ENCODE assay signal across 9 cellular contexts in genomic region chr14:76784881-76785280, GRCh38. TPM values are rescaled to one million over a fixed set of nuclear protein-coding genes. Genes with fewer than 3 reads are reported as not detected.
DNase-seq lines count a peak whose midpoint lies in the region; ATAC-seq and TF ChIP-seq lines count a peak whose summit lies in the region.
"Had no signal": no experiment of that assay in that cellular context is flagged by ENCODE, and none has a peak within 500 bp of the region (broad histone marks: within the 10 kb centered on the region; RNA-seq: fewer than 3 reads in every experiment).

No MANE protein-coding gene starts in this region.

- H3K4me2 ChIP-seq in OCI-LY3 (ENCODE audit: low read length): no peak overlapping the region

- H3K4me3 ChIP-seq in OCI-LY3 (ENCODE audit: low read length) (no peak overlapping the region), fibroblast of pulmonary artery (replicated peaks; ENCODE audit: low read depth, low read length) (no peak overlapping the region), upper lobe of right lung (no peak overlapping the region)

- H3K27ac ChIP-seq in OCI-LY3 (ENCODE audit: low read length) (no peak overlapping the region), upper lobe of right lung (no peak overlapping the region)

- no peak overlapping the region for H3K9ac ChIP-seq in OCI-LY3 (ENCODE audit: low read length)

- intact Hi-C loops in upper lobe of right lung (cut with DNase I): loop anchor here (10.0 kb wide), 1 partner anchor 70 kb away; no protein-coding TSS in a partner anchor

- H3K27ac Mint-ChIP-seq in neural crest cell (ENCODE audit: unreplicated experiment): no peak overlapping the region
- H3K27ac Mint-ChIP-seq: stimulated activated naive CD8-positive, alpha-beta T cell treated with anti-CD3 and anti-CD28 coated beads, Interleukin-15, Interleukin-2, amounts not matched to agents 100 ng/mL and 50 ng/mL, for 24 hours had no signal

- DNase-seq in AML-193 (lab: John Stamatoyannopoulos, UW): peak; percentile 69 to 78
- peak; percentile 97 for DNase-seq in HuH-7 (ENCODE audit: low spot score)
- DNase-seq in activated T-cell treated with anti-CD3 and anti-CD28 coated beads, Interleukin-2, amount 50 U/mL, for 48 hours: peak; percentile 73 to 81
- peak; percentile 86 for DNase-seq in fibroblast of pulmonary artery (ENCODE audit: low read depth)
- peak; percentile 74 for DNase-seq in neural crest cell (ENCODE audit: low read depth, low spot score)
- DNase-seq in upper lobe of right lung: peak; percentile 80

- peak; percentile 89 for TF ChIP-seq CTCF in OCI-LY3 (IDR thresholded peaks at IDR 0.05; ENCODE audit: low read depth, low read length)
- peak; percentile 99 for TF ChIP-seq CTCF in fibroblast of pulmonary artery (IDR thresholded peaks at IDR 0.05; ENCODE audit: low read length, missing control alignments)
- TF ChIP-seq CTCF in neural crest cell (conservative IDR thresholded peaks at IDR 0.05): peak; percentile 76
- TF ChIP-seq CTCF in upper lobe of right lung (IDR thresholded peaks at IDR 0.05): peak; percentile 82

- H3K4me3 Mint-ChIP-seq in neural crest cell: peak overlapping the region; percentile 10
- H3K4me3 Mint-ChIP-seq: stimulated activated naive CD8-positive, alpha-beta T cell treated with anti-CD3 and anti-CD28 coated beads, Interleukin-15, Interleukin-2, amounts not matched to agents 100 ng/mL and 50 ng/mL, for 24 hours had no signal

- H3K36me3 ChIP-seq in OCI-LY3 (replicated peaks; ENCODE audit: low read depth, low read length) (peaks cover 14% of the 10 kb centered on the region), upper lobe of right lung (peaks cover 68% of the 10 kb centered on the region)

- H3K4me1 Mint-ChIP-seq in neural crest cell: peaks cover 13% of the 10 kb centered on the region

- no peak overlapping the region for H2AFZ ChIP-seq in OCI-LY3 (ENCODE audit: low read depth, low read length)

- H3K36me3 Mint-ChIP-seq in neural crest cell (ENCODE audit: low read depth): peaks cover 24% of the 10 kb centered on the region

- no peaks in the 10 kb centered on the region for H3K9me3 ChIP-seq in OCI-LY3 (ENCODE audit: insufficient read depth, low read length)
- no peaks in the 10 kb centered on the region for H3K9me3 ChIP-seq in upper lobe of right lung

- no peaks in the 10 kb centered on the region for H3K27me3 Mint-ChIP-seq in neural crest cell (ENCODE audit: low read depth)
- H3K27me3 Mint-ChIP-seq: stimulated activated naive CD8-positive, alpha-beta T cell treated with anti-CD3 and anti-CD28 coated beads, Interleukin-15, Interleukin-2, amounts not matched to agents 100 ng/mL and 50 ng/mL, for 24 hours had no signal

- H3K4me1 ChIP-seq in OCI-LY3 (ENCODE audit: low read length) (no peaks in the 10 kb centered on the region), upper lobe of right lung (peaks cover 15% of the 10 kb centered on the region)

- peak; percentile 57 for ATAC-seq in GM19035 (IDR thresholded peaks at IDR 0.05; ENCODE audit: unreplicated experiment)
- peak; percentile 93 for ATAC-seq in upper lobe of right lung

- H3K27me3 ChIP-seq in OCI-LY3 (ENCODE audit: low read depth, low read length) (no peaks in the 10 kb centered on the region), upper lobe of right lung (no peaks in the 10 kb centered on the region)

- no peaks in the 10 kb centered on the region for H4K20me1 ChIP-seq in OCI-LY3 (ENCODE audit: insufficient read depth, low read length)

- no peaks in the 10 kb centered on the region for H3K79me2 ChIP-seq in OCI-LY3 (ENCODE audit: low read length)

- H3K9me3 Mint-ChIP-seq in neural crest cell: no peaks in the 10 kb centered on the region
- H3K9me3 Mint-ChIP-seq: stimulated activated naive CD8-positive, alpha-beta T cell treated with anti-CD3 and anti-CD28 coated beads, Interleukin-15, Interleukin-2, amounts not matched to agents 100 ng/mL and 50 ng/mL, for 24 hours had no signal

RNA-seq across cellular contexts. Expression of gene VASH1, which starts 23.6 kb away (rescaled TPM):
- total RNA-seq in neural crest cell: 68.1 and 72.0 TPM in 2 replicates
- total RNA-seq in upper lobe of right lung: 37.1 TPM

RNA-seq across cellular contexts. Expression of gene ANGEL1, which starts 27.8 kb away (rescaled TPM):
- total RNA-seq in neural crest cell: 37.2 and 38.8 TPM in 2 replicates
- 24.1 TPM for total RNA-seq in upper lobe of right lung

RNA-seq across cellular contexts. Expression of gene LRRC74A, which starts 41.3 kb away (rescaled TPM):
- total RNA-seq in neural crest cell: not detected in 2 replicates
- not detected for total RNA-seq in upper lobe of right lung
